ENCODE assay signal across 14 cellular contexts in genomic region chr2:55156326-55156725, GRCh38.
A peak's percentile ranks its signal among the peaks of the same experiment; 100 is the strongest.
DNase-seq lines count a peak whose midpoint lies in the region; FAIRE-seq and TF ChIP-seq lines count a peak whose summit lies in the region.
"Had no signal": no experiment of that assay in that cellular context is flagged by ENCODE, and none has a peak within 500 bp of the region (broad histone marks: within the 10 kb centered on the region; RNA-seq: fewer than 3 reads in every experiment).

No MANE protein-coding gene starts in this region.

- H3K4me3 Mint-ChIP-seq in chondrocyte (ENCODE audit: unreplicated experiment) (no peak overlapping the region), type B pancreatic cell (no peak overlapping the region)

- H3K79me2 ChIP-seq in mammary epithelial cell (ENCODE audit: insufficient read depth, low read length): no peaks in the 10 kb centered on the region

- no peak overlapping the region for H3K4me2 ChIP-seq in mammary epithelial cell (ENCODE audit: insufficient read depth, low read depth, low read length)

- WGBS in mammary epithelial cell (ENCODE audit: low coverage, missing lambda C conversion rate): 56% methylated on average over 2 of the region's 2 CpGs

- no TSS peak for BruUV-seq in mammary epithelial cell (replicated peaks; lab: Mats Ljungman, UMichigan)

- DNase-seq in breast epithelium (ENCODE audit: low spot score in 2 of 2) (no peak), mammary epithelial cell (no peak), chondrocyte (ENCODE audit: low spot score) (no peak), type B pancreatic cell (ENCODE audit: extremely low spot score, unreplicated experiment) (no peak), HTR-8/SVneo (ENCODE audit: insufficient read length, low spot score) (no peak), KBM-7 (no peak), activated gamma-delta T cell (lab: John Stamatoyannopoulos, UW) (no peak)
- DNase-seq: 8988T, left colon, NCI-H748 treated with DMSO at 0.1 percent for 48 hours, T-helper 2 cell had no signal

- no peak overlapping the region for H3K9ac ChIP-seq in mammary epithelial cell (ENCODE audit: insufficient read depth, low read length)
- no peak overlapping the region for H3K9ac ChIP-seq in mucosa of rectum (ENCODE audit: low read depth in 1 of 2, low read length in 2 of 2)

- H3K27me3 Mint-ChIP-seq in chondrocyte (ENCODE audit: low read depth) (no peaks in the 10 kb centered on the region), type B pancreatic cell (no peaks in the 10 kb centered on the region)

- no peak for FAIRE-seq in HTR-8/SVneo (lab: Jason Lieb, UNC)
- FAIRE-seq: G401.6 had no signal

- TF ChIP-seq CTCF in breast epithelium (IDR thresholded peaks at IDR 0.05) (no peak), mammary epithelial cell (conservative IDR thresholded peaks at IDR 0.05 in 1 of 2, IDR thresholded peaks at IDR 0.05 in 1 of 2; ENCODE audit: extremely low read depth in 1 of 2, insufficient read depth in 1 of 2, low read depth in 1 of 2, low read length in 2 of 2) (no peak), chondrocyte (IDR thresholded peaks at IDR 0.05) (no peak), type B pancreatic cell (conservative IDR thresholded peaks at IDR 0.05) (no peak)

- peaks cover 78% of the 10 kb centered on the region for H3K4me1 Mint-ChIP-seq in chondrocyte (ENCODE audit: low read depth)
- peaks cover 34% of the 10 kb centered on the region for H3K4me1 Mint-ChIP-seq in type B pancreatic cell (ENCODE audit: unreplicated experiment)

- no peaks in the 10 kb centered on the region for H4K20me1 ChIP-seq in mammary epithelial cell (ENCODE audit: insufficient read depth, low read length)

- CTCF ChIA-PET in mammary epithelial cell (lab: Charles Lee; ENCODE audit: low non-redundant PET): no interaction called here

- H3K27ac ChIP-seq in breast epithelium (peak overlapping the region; percentile 80 to 86), mammary epithelial cell (ENCODE audit: insufficient read depth, low read depth, low read length) (no peak overlapping the region), mucosa of rectum (ENCODE audit: low read depth in 2 of 2, low read length in 2 of 2) (peak overlapping the region; percentile 21 to 35)

- intact Hi-C loops in breast epithelium (cut with DNase I; ENCODE audit: low total_unique reads) (no loop called here), mammary epithelial cell (cut with micrococcal nuclease) (no loop called here)

- H3K9me3 ChIP-seq in breast epithelium (no peaks in the 10 kb centered on the region), mammary epithelial cell (replicated peaks; ENCODE audit: insufficient read depth, low read length) (no peaks in the 10 kb centered on the region), mucosa of rectum (ENCODE audit: control insufficient read depth in 2 of 2, low read length in 2 of 2) (no peaks in the 10 kb centered on the region)
- H3K9me3 ChIP-seq: HAP-1 had no signal

- no peak overlapping the region for H2AFZ ChIP-seq in mammary epithelial cell (ENCODE audit: low read depth, low read length)

- H3K36me3 ChIP-seq in breast epithelium: no peaks in the 10 kb centered on the region
- no peaks in the 10 kb centered on the region for H3K36me3 ChIP-seq in mammary epithelial cell (ENCODE audit: insufficient read depth, low read length)
- no peaks in the 10 kb centered on the region for H3K36me3 ChIP-seq in mucosa of rectum (ENCODE audit: control insufficient read depth in 2 of 2, insufficient read depth in 2 of 2, low read length in 2 of 2)
- H3K36me3 ChIP-seq: HAP-1 had no signal

- H3K4me3 ChIP-seq in breast epithelium (no peak overlapping the region), mammary epithelial cell (replicated peaks in 1 of 3; ENCODE audit: insufficient read depth in 1 of 3, low read depth in 2 of 3, low read length in 3 of 3) (no peak overlapping the region), mucosa of rectum (ENCODE audit: low read length in 2 of 2) (no peak overlapping the region)
- H3K4me3 ChIP-seq: HAP-1 had no signal

- H3K36me3 Mint-ChIP-seq in chondrocyte (ENCODE audit: low read depth) (no peaks in the 10 kb centered on the region), type B pancreatic cell (no peaks in the 10 kb centered on the region)

- H3K4me1 ChIP-seq in breast epithelium (peaks cover 0 to 10% of the 10 kb centered on the region in 2 donors), mammary epithelial cell (ENCODE audit: insufficient read depth, low read length) (peaks cover 22% of the 10 kb centered on the region), mucosa of rectum (ENCODE audit: control insufficient read depth in 2 of 2, insufficient read depth in 2 of 2, low read length in 2 of 2) (peaks cover 30 to 63% of the 10 kb centered on the region in 2 donors)

- dilution Hi-C loops in mammary epithelial cell (cut with HindIII; ENCODE audit: low sequenced_read_pairs): loop anchor here (25.0 kb wide), 1 partner anchor 444 kb away; the partner anchor contains the start of gene EML6

- TF ChIP-seq POLR2A in breast epithelium (IDR thresholded peaks at IDR 0.05): no peak

- H3K27ac Mint-ChIP-seq in chondrocyte (ENCODE audit: unreplicated experiment): peak overlapping the region; percentile 91
- peak overlapping the region; percentile 42 for H3K27ac Mint-ChIP-seq in type B pancreatic cell

- H3K27me3 ChIP-seq in breast epithelium (no peaks in the 10 kb centered on the region), mammary epithelial cell (ENCODE audit: insufficient read depth, low read length) (no peaks in the 10 kb centered on the region), mucosa of rectum (ENCODE audit: control insufficient read depth in 2 of 2, insufficient read depth in 2 of 2, low read length in 2 of 2) (no peaks in the 10 kb centered on the region)

- no peaks in the 10 kb centered on the region for H3K9me3 Mint-ChIP-seq in chondrocyte (ENCODE audit: low read depth)
- no peaks in the 10 kb centered on the region for H3K9me3 Mint-ChIP-seq in type B pancreatic cell

- in situ Hi-C loops in mammary epithelial cell (cut with MboI; ENCODE audit: low sequenced_read_pairs in 2 of 2) (loop anchor here in 1 of 2 donors (10.0 kb wide), 1 partner anchor 112 kb away; no protein-coding TSS in a partner anchor), KBM-7 (cut with MboI; ENCODE audit: low pct_unique_long_range_greater_than_20kb, low sequenced_read_pairs) (loop anchor here (25.0 kb wide), 1 partner anchor 244 kb away; no protein-coding TSS in a partner anchor)
